ENCODE assay signal across 20 cellular contexts in the genomic region with DNA sequence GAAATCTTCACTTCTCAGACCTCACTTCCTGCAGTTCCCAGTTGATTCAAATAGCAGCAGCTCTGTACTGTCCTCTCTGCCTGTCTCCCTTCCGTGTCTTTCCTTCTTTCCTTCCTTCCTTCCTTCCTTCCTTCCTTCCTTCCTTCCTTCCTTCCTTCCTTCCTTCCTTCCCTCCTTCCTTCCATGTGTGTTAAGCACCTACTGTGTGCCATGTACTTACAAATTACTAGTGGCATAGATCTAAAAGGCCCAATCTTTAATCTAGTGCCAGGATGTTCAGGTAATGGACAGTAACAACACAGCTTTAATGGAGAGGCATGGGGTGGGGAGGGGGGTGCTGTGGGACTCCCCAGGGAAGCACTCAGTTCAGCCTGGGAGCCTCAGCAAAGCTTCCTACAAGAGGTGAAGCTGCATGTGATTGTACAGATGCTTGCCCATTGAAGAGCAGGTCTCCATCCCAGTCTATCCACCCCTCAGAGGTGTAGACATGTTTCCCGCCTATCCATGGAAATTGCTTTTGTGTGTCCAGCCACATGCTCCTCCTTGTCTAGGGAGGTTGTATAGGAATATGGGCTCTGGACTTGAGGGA.
DNase-seq lines count a peak whose midpoint lies in the region; ATAC-seq, FAIRE-seq and TF ChIP-seq lines count a peak whose summit lies in the region.
"Had no signal": no experiment of that assay in that cellular context is flagged by ENCODE, and none has a peak within 500 bp of the region (broad histone marks: within the 10 kb centered on the region; RNA-seq: fewer than 3 reads in every experiment).

No MANE protein-coding gene starts in this region.

- no peak for TF ChIP-seq POLR2A in heart left ventricle (IDR thresholded peaks at IDR 0.05)

- H3K27me3 ChIP-seq in heart left ventricle (no peaks in the 10 kb centered on the region), tibial artery (no peaks in the 10 kb centered on the region)
- no peaks in the 10 kb centered on the region for H3K27me3 ChIP-seq in naive thymus-derived CD4-positive, alpha-beta T cell (ENCODE audit: control insufficient read depth in 2 of 2, insufficient read depth in 2 of 2, low read length in 2 of 2)
- H3K27me3 ChIP-seq: upper lobe of right lung had no signal

- peaks cover 13 to 97% (median 70%) of the 10 kb centered on the region in 12 donors for H3K4me1 ChIP-seq in heart left ventricle
- no peaks in the 10 kb centered on the region for H3K4me1 ChIP-seq in naive thymus-derived CD4-positive, alpha-beta T cell (ENCODE audit: control insufficient read depth in 2 of 2, insufficient read depth in 2 of 2, low read length in 2 of 2)
- peaks cover 0 to 93% (median 75%) of the 10 kb centered on the region in 4 donors for H3K4me1 ChIP-seq in tibial artery
- H3K4me1 ChIP-seq in kidney (ENCODE audit: control insufficient read depth in 1 of 2, insufficient read depth in 1 of 2, low read depth in 1 of 2, low read length in 2 of 2) = peaks cover 9 to 23% of the 10 kb centered on the region in 2 donors

- peak overlapping the region in 11 of 12 donors; percentile 20 to 99 (median 86) for H3K27ac ChIP-seq in heart left ventricle
- no peak overlapping the region for H3K27ac ChIP-seq in naive thymus-derived CD4-positive, alpha-beta T cell (ENCODE audit: low read depth, low read length)
- peak overlapping the region; percentile 88 to 92 for H3K27ac ChIP-seq in tibial artery
- no peak overlapping the region for H3K27ac ChIP-seq in kidney (ENCODE audit: low read depth in 2 of 2, low read length in 2 of 2)
- H3K27ac ChIP-seq: upper lobe of right lung, WERI-Rb-1 had no signal

- no peak for ATAC-seq in heart left ventricle
- no peak for ATAC-seq in activated T-helper 17 cell treated with anti-CD3 and anti-CD28 coated beads, Interleukin-2, amount 50 U/mL, for 72 hours (replicated peaks)
- no peak for ATAC-seq in naive thymus-derived CD4-positive, alpha-beta T cell
- ATAC-seq: Panc1, upper lobe of right lung had no signal

- DNase-seq in heart left ventricle (peak in 1 of 5 donors; percentile 2), cardiac septum (ENCODE audit: low spot score) (no peak), tibial artery (no peak), kidney (no peak), DMS153 treated with DMSO at 0.1 percent for 48 hours (lab: John Stamatoyannopoulos, UW; ENCODE audit: unreplicated experiment) (no peak), pons (ENCODE audit: low spot score) (no peak)
- DNase-seq in naive thymus-derived CD4-positive, alpha-beta T cell = no peak
- DNase-seq: ACHN; activated CD4-positive, alpha-beta memory T cell treated with anti-CD3 and anti-CD28 coated beads, Interleukin-2, amount 10 ng/mL, durations not matched to agents 7 days and 5 days; EL; KG1; NCI-H1048; NCI-H2107 had no signal

- H3K36me3 ChIP-seq in heart left ventricle (peaks cover 0 to 3% (median 0%) of the 10 kb centered on the region in 9 donors), tibial artery (no peaks in the 10 kb centered on the region), kidney (ENCODE audit: control insufficient read depth in 1 of 2, insufficient read depth in 2 of 2, low read length in 2 of 2) (peaks cover 0 to 3% of the 10 kb centered on the region in 2 donors)
- no peaks in the 10 kb centered on the region for H3K36me3 ChIP-seq in naive thymus-derived CD4-positive, alpha-beta T cell (ENCODE audit: control insufficient read depth in 2 of 3, insufficient read depth in 3 of 3, low read length in 3 of 3)
- H3K36me3 ChIP-seq: upper lobe of right lung, WERI-Rb-1 had no signal

- WGBS in heart left ventricle, 4 donors = 63 to 68% (median 65%) methylated on average over 2 of the region's 2 CpGs

- H3K4me3 ChIP-seq in heart left ventricle (no peak overlapping the region), tibial artery (peak overlapping the region in 1 of 2 donors; percentile 3), kidney (ENCODE audit: low read length in 2 of 2) (no peak overlapping the region)
- H3K4me3 ChIP-seq in naive thymus-derived CD4-positive, alpha-beta T cell (ENCODE audit: low read length) = no peak overlapping the region
- H3K4me3 ChIP-seq: skin epidermis, upper lobe of right lung had no signal

- intact Hi-C loops in heart left ventricle (cut with DNase I) = loop anchor here in 5 of 10 donors (5.0 to 10.0 kb wide), 5 partner anchors 42 to 67 kb away; no protein-coding TSS in a partner anchor
- intact Hi-C loops in cardiac septum (cut with DNase I) = loop anchor here (5.0 kb wide), 1 partner anchor 32 kb away; no protein-coding TSS in a partner anchor
- intact Hi-C loops in naive thymus-derived CD4-positive, alpha-beta T cell (cut with micrococcal nuclease) = loop anchor here in 1 of 2 donors (10.0 kb wide), 1 partner anchor 415 kb away; a partner anchor contains a TSS
- intact Hi-C loops in tibial artery (cut with DNase I; ENCODE audit: low total_unique reads) = no loop called here
- intact Hi-C loops in kidney (cut with DNase I) = no loop called here

- H3K9me3 Mint-ChIP-seq in activated T-helper 17 cell treated with anti-CD3 and anti-CD28 coated beads, Interleukin-2, amount 50 U/mL, for 72 hours = no peaks in the 10 kb centered on the region
- H3K9me3 Mint-ChIP-seq in naive thymus-derived CD4-positive, alpha-beta T cell = no peaks in the 10 kb centered on the region
- H3K9me3 Mint-ChIP-seq: activated CD4-positive, alpha-beta memory T cell treated with anti-CD3 and anti-CD28 coated beads, Interleukin-2, amount 10 ng/mL, durations not matched to agents 7 days and 5 days had no signal

- no peaks in the 10 kb centered on the region for H3K36me3 Mint-ChIP-seq in activated T-helper 17 cell treated with anti-CD3 and anti-CD28 coated beads, Interleukin-2, amount 50 U/mL, for 72 hours (ENCODE audit: low read depth)
- H3K36me3 Mint-ChIP-seq in naive thymus-derived CD4-positive, alpha-beta T cell = peaks cover 0 to 4% (median 0%) of the 10 kb centered on the region in 5 donors

- H3K9me3 ChIP-seq in heart left ventricle (no peaks in the 10 kb centered on the region), tibial artery (no peaks in the 10 kb centered on the region), kidney (ENCODE audit: control insufficient read depth in 1 of 2, low read length in 2 of 2) (no peaks in the 10 kb centered on the region)
- H3K9me3 ChIP-seq in naive thymus-derived CD4-positive, alpha-beta T cell (ENCODE audit: control insufficient read depth in 2 of 3, low read length in 3 of 3) = no peaks in the 10 kb centered on the region
- H3K9me3 ChIP-seq: upper lobe of right lung had no signal

- no peaks in the 10 kb centered on the region for H3K27me3 Mint-ChIP-seq in activated T-helper 17 cell treated with anti-CD3 and anti-CD28 coated beads, Interleukin-2, amount 50 U/mL, for 72 hours
- H3K27me3 Mint-ChIP-seq in naive thymus-derived CD4-positive, alpha-beta T cell = no peaks in the 10 kb centered on the region
- H3K27me3 Mint-ChIP-seq: activated CD4-positive, alpha-beta memory T cell treated with anti-CD3 and anti-CD28 coated beads, Interleukin-2, amount 10 ng/mL, durations not matched to agents 7 days and 5 days had no signal

- peak overlapping the region; percentile 19 for H3K27ac Mint-ChIP-seq in activated T-helper 17 cell treated with anti-CD3 and anti-CD28 coated beads, Interleukin-2, amount 50 U/mL, for 72 hours
- H3K27ac Mint-ChIP-seq in naive thymus-derived CD4-positive, alpha-beta T cell = peak overlapping the region in 5 of 9 donors; percentile 12 to 90 (median 60)
- H3K27ac Mint-ChIP-seq: activated CD4-positive, alpha-beta memory T cell treated with anti-CD3 and anti-CD28 coated beads, Interleukin-2, amount 10 ng/mL, durations not matched to agents 7 days and 5 days; mesothelial cell of epicardium had no signal

- no peak for TF ChIP-seq CTCF in heart left ventricle (IDR thresholded peaks at IDR 0.05)
- no peak for TF ChIP-seq CTCF in tibial artery (IDR thresholded peaks at IDR 0.05)
- TF ChIP-seq CTCF in kidney (IDR thresholded peaks at IDR 0.05; ENCODE audit: borderline replicate concordance, extremely low read depth, insufficient read depth) = no peak

- no peak overlapping the region for H3K4me3 Mint-ChIP-seq in activated T-helper 17 cell treated with anti-CD3 and anti-CD28 coated beads, Interleukin-2, amount 50 U/mL, for 72 hours
- H3K4me3 Mint-ChIP-seq in naive thymus-derived CD4-positive, alpha-beta T cell = no peak overlapping the region
- H3K4me3 Mint-ChIP-seq: activated CD4-positive, alpha-beta memory T cell treated with anti-CD3 and anti-CD28 coated beads, Interleukin-2, amount 10 ng/mL, durations not matched to agents 7 days and 5 days; mesothelial cell of epicardium had no signal

- POLR2A ChIA-PET in naive thymus-derived CD4-positive, alpha-beta T cell (lab: Charles Lee) = interaction anchor here (1.5 to 1.7 kb wide), 2 partner anchors 9 to 12 kb away, joined by 5 to 8 read pairs; no protein-coding TSS in a partner anchor

- CTCF ChIA-PET in naive thymus-derived CD4-positive, alpha-beta T cell (lab: Charles Lee) = no interaction called here

- no peak overlapping the region for H3K9ac ChIP-seq in kidney (ENCODE audit: low read length in 2 of 2)

- FAIRE-seq in kidney (lab: Jason Lieb, UNC) = no peak
- FAIRE-seq: astrocyte had no signal

- H3K4me1 Mint-ChIP-seq in activated T-helper 17 cell treated with anti-CD3 and anti-CD28 coated beads, Interleukin-2, amount 50 U/mL, for 72 hours = peaks cover 23% of the 10 kb centered on the region
- peaks cover 8 to 42% (median 23%) of the 10 kb centered on the region in 7 donors for H3K4me1 Mint-ChIP-seq in naive thymus-derived CD4-positive, alpha-beta T cell

Comparison
In these comparisons a context has a peak if more than half of its experiments do, and no peak if none do; other contexts are left out.
1. H3K27ac ChIP-seq: peak in heart left ventricle (11 of 12) and tibial artery (2 of 2); none in naive thymus-derived CD4-positive, alpha-beta T cell (single experiment) and kidney (0 of 2).